In genomic region chr1:235984041-235984820, GRCh38 we compare ENCODE assay signal across 12 cellular contexts.
DNase-seq lines count a peak whose midpoint lies in the region; ATAC-seq, FAIRE-seq and TF ChIP-seq lines count a peak whose summit lies in the region.
"Had no signal": no experiment of that assay in that cellular context is flagged by ENCODE, and none has a peak within 500 bp of the region (broad histone marks: within the 10 kb centered on the region; RNA-seq: fewer than 3 reads in every experiment).

No MANE protein-coding gene starts in this region.

- no peaks in the 10 kb centered on the region for H3K27me3 ChIP-seq in Peyer's patch
- no peaks in the 10 kb centered on the region for H3K27me3 ChIP-seq in mesenchymal stem cell (ENCODE audit: control insufficient read depth in 1 of 2, insufficient read depth in 1 of 2, low read length in 2 of 2)
- no peaks in the 10 kb centered on the region for H3K27me3 ChIP-seq in transverse colon

- H4K91ac ChIP-seq in mesenchymal stem cell (ENCODE audit: low read length) = no peak overlapping the region

- TF ChIP-seq EP300 in transverse colon (IDR thresholded peaks at IDR 0.05; ENCODE audit: low read depth) = no peak

- in situ Hi-C loops in transverse colon (cut with MboI; ENCODE audit: low pct_ligation_motif_present in 1 of 4, low pct_unique_long_range_greater_than_20kb in 1 of 4, low sequenced_read_pairs in 3 of 4) = no loop called here

- no peak overlapping the region for H2BK12ac ChIP-seq in mesenchymal stem cell (ENCODE audit: low read length in 2 of 2)

- H3K4me1 ChIP-seq in Peyer's patch = no peaks in the 10 kb centered on the region
- no peaks in the 10 kb centered on the region for H3K4me1 ChIP-seq in mesenchymal stem cell (ENCODE audit: control insufficient read depth, insufficient read depth, low read depth, low read length)
- H3K4me1 ChIP-seq in transverse colon = peaks cover 2 to 12% (median 5%) of the 10 kb centered on the region in 4 donors

- H3K9ac ChIP-seq in mesenchymal stem cell (ENCODE audit: low read length) = peak overlapping the region; percentile 78

- TF ChIP-seq POLR2A in Peyer's patch (IDR thresholded peaks at IDR 0.05) (no peak), transverse colon (IDR thresholded peaks at IDR 0.05) (no peak)

- H3K4ac ChIP-seq in mesenchymal stem cell (ENCODE audit: low read depth in 1 of 2, low read length in 2 of 2) = no peak overlapping the region

- H3K79me1 ChIP-seq in mesenchymal stem cell (replicated peaks; ENCODE audit: low read length, poor library complexity, severe bottlenecking) = no peaks in the 10 kb centered on the region

- H3K27ac ChIP-seq in Peyer's patch (peak overlapping the region in 3 of 4 donors; percentile 35 to 57 (median 44)), mesenchymal stem cell (ENCODE audit: low read length, poor library complexity, severe bottlenecking) (peak overlapping the region; percentile 73), transverse colon (peak overlapping the region; percentile 47 to 67 (median 64))

- H3K9me3 ChIP-seq in Peyer's patch = no peaks in the 10 kb centered on the region
- peaks cover 8% of the 10 kb centered on the region for H3K9me3 ChIP-seq in mesenchymal stem cell (ENCODE audit: control insufficient read depth, low read length)
- no peaks in the 10 kb centered on the region for H3K9me3 ChIP-seq in transverse colon

- peak; percentile 84 for FAIRE-seq in endometrium (lab: Jason Lieb, UNC)
- FAIRE-seq: GM19239 had no signal

- peaks cover 0 to 22% (median 0%) of the 10 kb centered on the region in 3 donors for H3K36me3 ChIP-seq in Peyer's patch
- H3K36me3 ChIP-seq in mesenchymal stem cell (ENCODE audit: control insufficient read depth in 1 of 2, insufficient read depth in 2 of 2, low read depth in 1 of 2, low read length in 2 of 2) = peaks cover 0 to 58% of the 10 kb centered on the region in 2 experiments
- H3K36me3 ChIP-seq in transverse colon = peaks cover 0 to 13% (median 4%) of the 10 kb centered on the region in 4 donors

- H2BK5ac ChIP-seq in mesenchymal stem cell (ENCODE audit: low read depth, low read length, poor library complexity, severe bottlenecking) = no peak overlapping the region

- WGBS in mesenchymal stem cell = 22% methylated on average over 4 of the region's 6 CpGs
- 70 to 76% methylated on average over 6 of the region's 6 CpGs for WGBS in transverse colon (ENCODE audit: low coverage in 1 of 2), 2 donors

- intact Hi-C loops in transverse colon (cut with DNase I; ENCODE audit: low total_unique reads) = no loop called here
- intact Hi-C loops in posterior cingulate gyrus (cut with DNase I) = no loop called here

- no peak overlapping the region for H2AFZ ChIP-seq in mesenchymal stem cell (ENCODE audit: low read depth, low read length)

- TF ChIP-seq CTCF in Peyer's patch (IDR thresholded peaks at IDR 0.05) (no peak), transverse colon (IDR thresholded peaks at IDR 0.05) (no peak)

- H3K4me2 ChIP-seq in mesenchymal stem cell (ENCODE audit: low read length, poor library complexity, severe bottlenecking) = no peak overlapping the region

- H2BK120ac ChIP-seq in mesenchymal stem cell (ENCODE audit: low read depth, low read length) = no peak overlapping the region

- ATAC-seq in HG03469 (IDR thresholded peaks at IDR 0.05; ENCODE audit: unreplicated experiment) = no peak
- ATAC-seq: T-cell had no signal

- no peak overlapping the region for H2BK15ac ChIP-seq in mesenchymal stem cell (ENCODE audit: low read depth, poor library complexity, severe bottlenecking)

- H3K4me3 ChIP-seq in Peyer's patch (no peak overlapping the region), mesenchymal stem cell (ENCODE audit: insufficient read depth in 1 of 2, low read depth in 1 of 2, low read length in 2 of 2) (no peak overlapping the region), transverse colon (no peak overlapping the region)

- no peak overlapping the region for H3K14ac ChIP-seq in mesenchymal stem cell (ENCODE audit: low read length in 2 of 2)

- H2AK5ac ChIP-seq in mesenchymal stem cell (ENCODE audit: low read length, severe bottlenecking) = no peak overlapping the region

- H3K18ac ChIP-seq in mesenchymal stem cell (ENCODE audit: low read depth in 1 of 2, low read length in 2 of 2) = no peak overlapping the region

- no peak overlapping the region for H3K23ac ChIP-seq in mesenchymal stem cell (ENCODE audit: low read length in 2 of 2)

- H4K8ac ChIP-seq in mesenchymal stem cell (ENCODE audit: low read length) = no peak overlapping the region

- DNase-seq in Peyer's patch (no peak), mesenchymal stem cell (peak; percentile 84), transverse colon (no peak), posterior cingulate gyrus (no peak), germinal center (ENCODE audit: low spot score) (no peak)
- DNase-seq: effector memory CD4-positive, alpha-beta T cell; GF-D8; NCI-H510A; T-cell had no signal
